Comparison of ENCODE assay signal across 7 cellular contexts in genomic region chr1:101235696-101236545, GRCh38. TPM values are rescaled to one million over a fixed set of nuclear protein-coding genes. Genes with fewer than 3 reads are reported as not detected.
DNase-seq lines count a peak whose midpoint lies in the region; ATAC-seq and TF ChIP-seq lines count a peak whose summit lies in the region.

No MANE protein-coding gene starts in this region.

- peaks cover 48% of the 10 kb centered on the region for H3K4me1 Mint-ChIP-seq in activated naive CD4-positive, alpha-beta T cell treated with anti-CD3 and anti-CD28 coated beads, Interleukin-2, amount 10 ng/mL, durations not matched to agents 7 days and 5 days

- H3K9me3 Mint-ChIP-seq in activated naive CD4-positive, alpha-beta T cell treated with anti-CD3 and anti-CD28 coated beads, Interleukin-2, amount 10 ng/mL, durations not matched to agents 7 days and 5 days: peaks cover 5% of the 10 kb centered on the region

- WGBS in heart left ventricle, 4 donors: 1% methylated on average over 38 to 44 of the region's 44 CpGs
- WGBS in psoas muscle, 3 donors: 1% methylated on average over 44 of the region's 44 CpGs

- peak overlapping the region; percentile 45 to 62 for H3K4me3 ChIP-seq in Panc1 (ENCODE audit: low read depth in 2 of 2, low read length in 2 of 2)
- H3K4me3 ChIP-seq in heart left ventricle: peak overlapping the region; percentile 60 to 88 (median 73)
- peak overlapping the region; percentile 79 for H3K4me3 ChIP-seq in psoas muscle

- H3K27me3 ChIP-seq in Panc1 (ENCODE audit: control insufficient read depth, insufficient read depth, low read length) (peaks cover 3% of the 10 kb centered on the region), heart left ventricle (no peaks in the 10 kb centered on the region), psoas muscle (ENCODE audit: insufficient read depth in 3 of 3, low read length in 2 of 3) (peaks cover 0 to 44% (median 4%) of the 10 kb centered on the region in 3 donors)

- TF ChIP-seq CTCF in Panc1 (IDR thresholded peaks at IDR 0.05) (no peak), heart left ventricle (IDR thresholded peaks at IDR 0.05) (no peak), psoas muscle (IDR thresholded peaks at IDR 0.05) (no peak)

- TF ChIP-seq POLR2A in heart left ventricle (IDR thresholded peaks at IDR 0.05): peak in 1 of 2 donors; percentile 21

- BruUV-seq in Panc1 (replicated peaks; lab: Mats Ljungman, UMichigan): no TSS peak

- intact Hi-C loops in Panc1 (cut with micrococcal nuclease; ENCODE audit: unreplicated experiment) (no loop called here), heart left ventricle (cut with DNase I) (loop anchor here (2.0 to 10.0 kb wide), 15 partner anchors 51 to 314 kb away; partner anchors contain the start of gene DPH5 (in 4 of the 10)), psoas muscle (cut with DNase I) (loop anchor here (5.0 to 10.0 kb wide), 2 partner anchors 211 to 314 kb away; partner anchors contain the start of gene DPH5 (in 1 of the 2))

- peak overlapping the region; percentile 97 for H3K4me3 Mint-ChIP-seq in activated naive CD4-positive, alpha-beta T cell treated with anti-CD3 and anti-CD28 coated beads, Interleukin-2, amount 10 ng/mL, durations not matched to agents 7 days and 5 days

- no peaks in the 10 kb centered on the region for H3K9me3 ChIP-seq in Panc1 (ENCODE audit: control insufficient read depth, insufficient read depth, low read depth, low read length)
- peaks cover 0 to 4% (median 0%) of the 10 kb centered on the region in 12 donors for H3K9me3 ChIP-seq in heart left ventricle
- H3K9me3 ChIP-seq in psoas muscle: no peaks in the 10 kb centered on the region

- POLR2A ChIA-PET in Panc1 (lab: Charles Lee): no interaction called here

- H3K36me3 Mint-ChIP-seq in activated naive CD4-positive, alpha-beta T cell treated with anti-CD3 and anti-CD28 coated beads, Interleukin-2, amount 10 ng/mL, durations not matched to agents 7 days and 5 days: peaks cover 79% of the 10 kb centered on the region

- CTCF ChIA-PET in Panc1 (lab: Charles Lee): no interaction called here
- CTCF ChIA-PET in activated naive CD4-positive, alpha-beta T cell treated with anti-CD3 and anti-CD28 coated beads, Interleukin-2, amount 10 ng/mL, durations not matched to agents 7 days and 5 days (lab: Charles Lee): interaction anchor here (0.6 to 2.0 kb wide), 10 partner anchors 37 to 314 kb away, joined by 3 to 15 read pairs (median 4); no protein-coding TSS in a partner anchor

- peaks cover 14% of the 10 kb centered on the region for H3K27me3 Mint-ChIP-seq in activated naive CD4-positive, alpha-beta T cell treated with anti-CD3 and anti-CD28 coated beads, Interleukin-2, amount 10 ng/mL, durations not matched to agents 7 days and 5 days

- H3K27ac ChIP-seq in Panc1 (ENCODE audit: low read length) (no peak overlapping the region), heart left ventricle (peak overlapping the region; percentile 83 to 99 (median 95)), psoas muscle (peak overlapping the region; percentile 69)

- ATAC-seq in GM18867 (IDR thresholded peaks at IDR 0.05; ENCODE audit: unreplicated experiment): peak; percentile 54
- ATAC-seq in HG02884 (IDR thresholded peaks at IDR 0.05; ENCODE audit: unreplicated experiment): peak; percentile 70
- ATAC-seq in Panc1: peak; percentile 61
- ATAC-seq in heart left ventricle: peak; percentile 30 to 50 (median 48)
- ATAC-seq in psoas muscle: peak; percentile 31 to 63 (median 40)

- DNase-seq in Panc1 (ENCODE audit: low read depth, low spot score): no peak
- DNase-seq in activated naive CD4-positive, alpha-beta T cell treated with anti-CD3 and anti-CD28 coated beads, Interleukin-2, amount 10 ng/mL, durations not matched to agents 7 days and 5 days: peak; percentile 83
- DNase-seq in heart left ventricle: peak; percentile 54 to 69 (median 60)
- peak; percentile 22 to 61 for DNase-seq in psoas muscle
- DNase-seq in SW 1271 (lab: John Stamatoyannopoulos, UW): no peak

- H3K4me1 ChIP-seq in Panc1 (ENCODE audit: control insufficient read depth, insufficient read depth, low read length) (no peaks in the 10 kb centered on the region), heart left ventricle (peaks cover 0 to 48% (median 14%) of the 10 kb centered on the region in 12 donors), psoas muscle (peaks cover 6% of the 10 kb centered on the region)

- in situ Hi-C loops in Panc1 (cut with HindIII; ENCODE audit: low pct_unique_long_range_greater_than_20kb, low sequenced_read_pairs): no loop called here

- no peaks in the 10 kb centered on the region for H3K36me3 ChIP-seq in Panc1 (ENCODE audit: control insufficient read depth, insufficient read depth, low read length)
- peaks cover 0 to 22% (median 17%) of the 10 kb centered on the region in 9 donors for H3K36me3 ChIP-seq in heart left ventricle
- H3K36me3 ChIP-seq in psoas muscle (ENCODE audit: insufficient read depth in 1 of 2, low read depth in 1 of 2): peaks cover 0 to 5% of the 10 kb centered on the region in 2 donors

- peak overlapping the region; percentile 99 for H3K27ac Mint-ChIP-seq in activated naive CD4-positive, alpha-beta T cell treated with anti-CD3 and anti-CD28 coated beads, Interleukin-2, amount 10 ng/mL, durations not matched to agents 7 days and 5 days

RNA-seq across cellular contexts. Expression of gene S1PR1, which starts 0.9 kb away (rescaled TPM):
- total RNA-seq in Panc1 (2021; ENCODE audit: unreplicated experiment) (0.41 TPM), heart left ventricle (100 to 1,000 TPM in 2 of 9 donors, 10 to 100 TPM in 7; 40.6 to 175 (median 61.7) TPM), psoas muscle (10 to 100 TPM; 22.3 to 35.7 (median 25.0) TPM)
- polyA plus RNA-seq in Panc1 (2012; ENCODE audit: insufficient read length): not detected
- polyA plus RNA-seq in heart left ventricle (10 to 100 TPM; 37.0 to 60.6 TPM), psoas muscle (10 to 100 TPM; 21.9 to 26.6 (median 25.8) TPM)

Comparison
In these comparisons a context has a peak if more than half of its experiments do, and no peak if none do; other contexts are left out.
1. DNase-seq: peak in activated naive CD4-positive, alpha-beta T cell treated with anti-CD3 and anti-CD28 coated beads, Interleukin-2, amount 10 ng/mL, durations not matched to agents 7 days and 5 days (single experiment), heart left ventricle (5 of 5) and psoas muscle (2 of 2); none in Panc1 (single experiment) and SW 1271 (0 of 2).
2. RNA of gene S1PR1, which starts 0.9 kb away (total RNA-seq): 40.6 to 175 TPM in heart left ventricle and 22.3 to 35.7 TPM in psoas muscle; 0.41 TPM in Panc1 (single experiment); every median in the first group is over 10 times any median in the second.
3. Peak in every context shown above with its lines, with median percentiles within 50 percentile points of each other: ATAC-seq and H3K4me3 ChIP-seq.